ENCODE assay signal across 1 cellular context in genomic region chr10:3852147-3852904, GRCh38.
TF ChIP-seq lines count a peak whose summit lies in the region.

No MANE protein-coding gene starts in this region.

TF ChIP-seq in K562, 482 proteins besides CTCF, POLR2A, EP300 and RAD21 (continued from another document and continues in another):
- TF ChIP-seq, protein P1, sequence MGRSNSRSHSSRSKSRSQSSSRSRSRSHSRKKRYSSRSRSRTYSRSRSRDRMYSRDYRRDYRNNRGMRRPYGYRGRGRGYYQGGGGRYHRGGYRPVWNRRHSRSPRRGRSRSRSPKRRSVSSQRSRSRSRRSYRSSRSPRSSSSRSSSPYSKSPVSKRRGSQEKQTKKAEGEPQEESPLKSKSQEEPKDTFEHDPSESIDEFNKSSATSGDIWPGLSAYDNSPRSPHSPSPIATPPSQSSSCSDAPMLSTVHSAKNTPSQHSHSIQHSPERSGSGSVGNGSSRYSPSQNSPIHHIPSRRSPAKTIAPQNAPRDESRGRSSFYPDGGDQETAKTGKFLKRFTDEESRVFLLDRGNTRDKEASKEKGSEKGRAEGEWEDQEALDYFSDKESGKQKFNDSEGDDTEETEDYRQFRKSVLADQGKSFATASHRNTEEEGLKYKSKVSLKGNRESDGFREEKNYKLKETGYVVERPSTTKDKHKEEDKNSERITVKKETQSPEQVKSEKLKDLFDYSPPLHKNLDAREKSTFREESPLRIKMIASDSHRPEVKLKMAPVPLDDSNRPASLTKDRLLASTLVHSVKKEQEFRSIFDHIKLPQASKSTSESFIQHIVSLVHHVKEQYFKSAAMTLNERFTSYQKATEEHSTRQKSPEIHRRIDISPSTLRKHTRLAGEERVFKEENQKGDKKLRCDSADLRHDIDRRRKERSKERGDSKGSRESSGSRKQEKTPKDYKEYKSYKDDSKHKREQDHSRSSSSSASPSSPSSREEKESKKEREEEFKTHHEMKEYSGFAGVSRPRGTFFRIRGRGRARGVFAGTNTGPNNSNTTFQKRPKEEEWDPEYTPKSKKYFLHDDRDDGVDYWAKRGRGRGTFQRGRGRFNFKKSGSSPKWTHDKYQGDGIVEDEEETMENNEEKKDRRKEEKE (IDR thresholded peaks at IDR 0.05; ENCODE audit: borderline replicate concordance in 1 of 2, control insufficient read depth in 1 of 2, low read depth in 2 of 2, low read length in 1 of 2) = no peak
- no peak for TF ChIP-seq ZNF76 (CRISPR knock-in tag; IDR thresholded peaks at IDR 0.05; ENCODE audit: borderline replicate concordance)
- TF ChIP-seq, protein P2, sequence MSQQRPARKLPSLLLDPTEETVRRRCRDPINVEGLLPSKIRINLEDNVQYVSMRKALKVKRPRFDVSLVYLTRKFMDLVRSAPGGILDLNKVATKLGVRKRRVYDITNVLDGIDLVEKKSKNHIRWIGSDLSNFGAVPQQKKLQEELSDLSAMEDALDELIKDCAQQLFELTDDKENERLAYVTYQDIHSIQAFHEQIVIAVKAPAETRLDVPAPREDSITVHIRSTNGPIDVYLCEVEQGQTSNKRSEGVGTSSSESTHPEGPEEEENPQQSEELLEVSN (IDR thresholded peaks at IDR 0.05; ENCODE audit: borderline replicate concordance in 1 of 2, extremely low read depth in 1 of 2, insufficient read depth in 1 of 2, insufficient read length in 1 of 2, low read depth in 1 of 2, low read length in 1 of 2, poor library complexity in 1 of 2, severe bottlenecking in 1 of 2) = no peak
- no peak for TF ChIP-seq ZKSCAN1 (IDR thresholded peaks at IDR 0.05; ENCODE audit: low read depth, low read length)
- TF ChIP-seq CAMTA2 (CRISPR knock-in tag; conservative IDR thresholded peaks at IDR 0.05) = no peak
- TF ChIP-seq CTCFL (IDR thresholded peaks at IDR 0.05; ENCODE audit: borderline replicate concordance, insufficient read depth, low read depth, low read length, poor library complexity, severe bottlenecking) = no peak
- TF ChIP-seq, protein P3, sequence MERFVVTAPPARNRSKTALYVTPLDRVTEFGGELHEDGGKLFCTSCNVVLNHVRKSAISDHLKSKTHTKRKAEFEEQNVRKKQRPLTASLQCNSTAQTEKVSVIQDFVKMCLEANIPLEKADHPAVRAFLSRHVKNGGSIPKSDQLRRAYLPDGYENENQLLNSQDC (CRISPR knock-in tag; IDR thresholded peaks at IDR 0.05) = no peak
- no peak for TF ChIP-seq XRCC5 (IDR thresholded peaks at IDR 0.05; ENCODE audit: low read depth, low read length)
- no peak for TF ChIP-seq PHTF2 (CRISPR knock-in tag; IDR thresholded peaks at IDR 0.05)
- no peak for TF ChIP-seq ZNF232 (CRISPR knock-in tag; IDR thresholded peaks at IDR 0.05)
- TF ChIP-seq XRCC4 (IDR thresholded peaks at IDR 0.05; ENCODE audit: extremely low read depth, insufficient read depth, insufficient read length) = no peak
- TF ChIP-seq ARNT (IDR thresholded peaks at IDR 0.05) = peak in 1 of 2 experiments; percentile 74; a peak in 2 of 4 replicates
- TF ChIP-seq ZKSCAN3 (CRISPR knock-in tag; IDR thresholded peaks at IDR 0.05) = no peak
- no peak for TF ChIP-seq ATF1 (CRISPR knock-in tag; IDR thresholded peaks at IDR 0.05)
- peak; percentile 88 for TF ChIP-seq ATF1 (tag; IDR thresholded peaks at IDR 0.05)
- 0 out of 2 replicates have a peak, but pooled peaks have one; percentile 9 for TF ChIP-seq ATF4 (CRISPR knock-in tag; IDR thresholded peaks at IDR 0.05)
- no peak for TF ChIP-seq TFAP4 (CRISPR knock-in tag; IDR thresholded peaks at IDR 0.05; ENCODE audit: borderline replicate concordance)
- TF ChIP-seq, protein P4, sequence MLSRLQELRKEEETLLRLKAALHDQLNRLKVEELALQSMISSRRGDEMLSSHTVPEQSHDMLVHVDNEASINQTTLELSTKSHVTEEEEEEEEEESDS (CRISPR knock-in tag; IDR thresholded peaks at IDR 0.05) = no peak
- peak; percentile 100 for TF ChIP-seq ZNF79 (CRISPR knock-in tag; IDR thresholded peaks at IDR 0.05; ENCODE audit: low read depth)
- no peak for TF ChIP-seq NELFE (IDR thresholded peaks at IDR 0.05; ENCODE audit: insufficient read depth, insufficient read length)
- TF ChIP-seq TAF1 (IDR thresholded peaks at IDR 0.05; ENCODE audit: control insufficient read depth, extremely low read depth, insufficient read depth, low read length, severe bottlenecking) = no peak
- TF ChIP-seq PCBP2 (IDR thresholded peaks at IDR 0.05; ENCODE audit: low read depth, low read length, poor library complexity, severe bottlenecking) = no peak
- TF ChIP-seq ZBTB7A (IDR thresholded peaks at IDR 0.05; ENCODE audit: borderline replicate concordance, control insufficient read depth, low read depth, low read length) = no peak
- TF ChIP-seq, protein P5, sequence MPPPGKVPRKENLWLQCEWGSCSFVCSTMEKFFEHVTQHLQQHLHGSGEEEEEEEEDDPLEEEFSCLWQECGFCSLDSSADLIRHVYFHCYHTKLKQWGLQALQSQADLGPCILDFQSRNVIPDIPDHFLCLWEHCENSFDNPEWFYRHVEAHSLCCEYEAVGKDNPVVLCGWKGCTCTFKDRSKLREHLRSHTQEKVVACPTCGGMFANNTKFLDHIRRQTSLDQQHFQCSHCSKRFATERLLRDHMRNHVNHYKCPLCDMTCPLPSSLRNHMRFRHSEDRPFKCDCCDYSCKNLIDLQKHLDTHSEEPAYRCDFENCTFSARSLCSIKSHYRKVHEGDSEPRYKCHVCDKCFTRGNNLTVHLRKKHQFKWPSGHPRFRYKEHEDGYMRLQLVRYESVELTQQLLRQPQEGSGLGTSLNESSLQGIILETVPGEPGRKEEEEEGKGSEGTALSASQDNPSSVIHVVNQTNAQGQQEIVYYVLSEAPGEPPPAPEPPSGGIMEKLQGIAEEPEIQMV (tag; conservative IDR thresholded peaks at IDR 0.05; ENCODE audit: low read depth) = 0 out of 2 replicates have a peak, but pooled peaks have one; percentile 13
- TF ChIP-seq NCOA2 (IDR thresholded peaks at IDR 0.05; ENCODE audit: partially characterized antibody in 2 of 2) = no peak
- TF ChIP-seq MYBL2 (IDR thresholded peaks at IDR 0.05; ENCODE audit: low read depth) = no peak; the same call in 1 of the 2 replicates
- no peak for TF ChIP-seq MYBL2 (CRISPR knock-in tag; IDR thresholded peaks at IDR 0.05; ENCODE audit: borderline replicate concordance)
- TF ChIP-seq MIER1 (IDR thresholded peaks at IDR 0.05; ENCODE audit: low read depth) = no peak
- TF ChIP-seq, protein P6, sequence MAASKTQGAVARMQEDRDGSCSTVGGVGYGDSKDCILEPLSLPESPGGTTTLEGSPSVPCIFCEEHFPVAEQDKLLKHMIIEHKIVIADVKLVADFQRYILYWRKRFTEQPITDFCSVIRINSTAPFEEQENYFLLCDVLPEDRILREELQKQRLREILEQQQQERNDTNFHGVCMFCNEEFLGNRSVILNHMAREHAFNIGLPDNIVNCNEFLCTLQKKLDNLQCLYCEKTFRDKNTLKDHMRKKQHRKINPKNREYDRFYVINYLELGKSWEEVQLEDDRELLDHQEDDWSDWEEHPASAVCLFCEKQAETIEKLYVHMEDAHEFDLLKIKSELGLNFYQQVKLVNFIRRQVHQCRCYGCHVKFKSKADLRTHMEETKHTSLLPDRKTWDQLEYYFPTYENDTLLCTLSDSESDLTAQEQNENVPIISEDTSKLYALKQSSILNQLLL (CRISPR knock-in tag; IDR thresholded peaks at IDR 0.05; ENCODE audit: borderline replicate concordance) = no peak
- no peak for TF ChIP-seq ZFPM2 (CRISPR knock-in tag; IDR thresholded peaks at IDR 0.05)
- no peak for TF ChIP-seq MCM5 (IDR thresholded peaks at IDR 0.05; ENCODE audit: low read depth)
- TF ChIP-seq FOXA3 (CRISPR knock-in tag; conservative IDR thresholded peaks at IDR 0.05 in 1 of 2, IDR thresholded peaks at IDR 0.05 in 1 of 2) = no peak
- TF ChIP-seq, protein P7, sequence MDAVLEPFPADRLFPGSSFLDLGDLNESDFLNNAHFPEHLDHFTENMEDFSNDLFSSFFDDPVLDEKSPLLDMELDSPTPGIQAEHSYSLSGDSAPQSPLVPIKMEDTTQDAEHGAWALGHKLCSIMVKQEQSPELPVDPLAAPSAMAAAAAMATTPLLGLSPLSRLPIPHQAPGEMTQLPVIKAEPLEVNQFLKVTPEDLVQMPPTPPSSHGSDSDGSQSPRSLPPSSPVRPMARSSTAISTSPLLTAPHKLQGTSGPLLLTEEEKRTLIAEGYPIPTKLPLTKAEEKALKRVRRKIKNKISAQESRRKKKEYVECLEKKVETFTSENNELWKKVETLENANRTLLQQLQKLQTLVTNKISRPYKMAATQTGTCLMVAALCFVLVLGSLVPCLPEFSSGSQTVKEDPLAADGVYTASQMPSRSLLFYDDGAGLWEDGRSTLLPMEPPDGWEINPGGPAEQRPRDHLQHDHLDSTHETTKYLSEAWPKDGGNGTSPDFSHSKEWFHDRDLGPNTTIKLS (IDR thresholded peaks at IDR 0.05; ENCODE audit: borderline replicate concordance, low read depth) = no peak
- no peak for TF ChIP-seq ZBED1 (IDR thresholded peaks at IDR 0.05)
- peak in 1 of 2 experiments; percentile 60; a peak in 2 of 4 replicates for TF ChIP-seq HDAC1 (IDR thresholded peaks at IDR 0.05)
- TF ChIP-seq, protein P8, sequence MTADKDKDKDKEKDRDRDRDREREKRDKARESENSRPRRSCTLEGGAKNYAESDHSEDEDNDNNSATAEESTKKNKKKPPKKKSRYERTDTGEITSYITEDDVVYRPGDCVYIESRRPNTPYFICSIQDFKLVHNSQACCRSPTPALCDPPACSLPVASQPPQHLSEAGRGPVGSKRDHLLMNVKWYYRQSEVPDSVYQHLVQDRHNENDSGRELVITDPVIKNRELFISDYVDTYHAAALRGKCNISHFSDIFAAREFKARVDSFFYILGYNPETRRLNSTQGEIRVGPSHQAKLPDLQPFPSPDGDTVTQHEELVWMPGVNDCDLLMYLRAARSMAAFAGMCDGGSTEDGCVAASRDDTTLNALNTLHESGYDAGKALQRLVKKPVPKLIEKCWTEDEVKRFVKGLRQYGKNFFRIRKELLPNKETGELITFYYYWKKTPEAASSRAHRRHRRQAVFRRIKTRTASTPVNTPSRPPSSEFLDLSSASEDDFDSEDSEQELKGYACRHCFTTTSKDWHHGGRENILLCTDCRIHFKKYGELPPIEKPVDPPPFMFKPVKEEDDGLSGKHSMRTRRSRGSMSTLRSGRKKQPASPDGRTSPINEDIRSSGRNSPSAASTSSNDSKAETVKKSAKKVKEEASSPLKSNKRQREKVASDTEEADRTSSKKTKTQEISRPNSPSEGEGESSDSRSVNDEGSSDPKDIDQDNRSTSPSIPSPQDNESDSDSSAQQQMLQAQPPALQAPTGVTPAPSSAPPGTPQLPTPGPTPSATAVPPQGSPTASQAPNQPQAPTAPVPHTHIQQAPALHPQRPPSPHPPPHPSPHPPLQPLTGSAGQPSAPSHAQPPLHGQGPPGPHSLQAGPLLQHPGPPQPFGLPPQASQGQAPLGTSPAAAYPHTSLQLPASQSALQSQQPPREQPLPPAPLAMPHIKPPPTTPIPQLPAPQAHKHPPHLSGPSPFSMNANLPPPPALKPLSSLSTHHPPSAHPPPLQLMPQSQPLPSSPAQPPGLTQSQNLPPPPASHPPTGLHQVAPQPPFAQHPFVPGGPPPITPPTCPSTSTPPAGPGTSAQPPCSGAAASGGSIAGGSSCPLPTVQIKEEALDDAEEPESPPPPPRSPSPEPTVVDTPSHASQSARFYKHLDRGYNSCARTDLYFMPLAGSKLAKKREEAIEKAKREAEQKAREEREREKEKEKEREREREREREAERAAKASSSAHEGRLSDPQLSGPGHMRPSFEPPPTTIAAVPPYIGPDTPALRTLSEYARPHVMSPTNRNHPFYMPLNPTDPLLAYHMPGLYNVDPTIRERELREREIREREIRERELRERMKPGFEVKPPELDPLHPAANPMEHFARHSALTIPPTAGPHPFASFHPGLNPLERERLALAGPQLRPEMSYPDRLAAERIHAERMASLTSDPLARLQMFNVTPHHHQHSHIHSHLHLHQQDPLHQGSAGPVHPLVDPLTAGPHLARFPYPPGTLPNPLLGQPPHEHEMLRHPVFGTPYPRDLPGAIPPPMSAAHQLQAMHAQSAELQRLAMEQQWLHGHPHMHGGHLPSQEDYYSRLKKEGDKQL (CRISPR knock-in tag; IDR thresholded peaks at IDR 0.05; ENCODE audit: borderline replicate concordance) = no peak
- no peak for TF ChIP-seq THRAP3 (IDR thresholded peaks at IDR 0.05; ENCODE audit: borderline replicate concordance)
- TF ChIP-seq HMG20A (CRISPR knock-in tag; conservative IDR thresholded peaks at IDR 0.05) = no peak
- TF ChIP-seq RFX5 (IDR thresholded peaks at IDR 0.05; ENCODE audit: low read depth, low read length) = no peak
- no peak for TF ChIP-seq ZSCAN32 (CRISPR knock-in tag; IDR thresholded peaks at IDR 0.05)
- no peak for TF ChIP-seq BRCA1 (IDR thresholded peaks at IDR 0.05)
- no peak for TF ChIP-seq BRCA1 (CRISPR knock-in tag; IDR thresholded peaks at IDR 0.05)
- TF ChIP-seq, protein P9, sequence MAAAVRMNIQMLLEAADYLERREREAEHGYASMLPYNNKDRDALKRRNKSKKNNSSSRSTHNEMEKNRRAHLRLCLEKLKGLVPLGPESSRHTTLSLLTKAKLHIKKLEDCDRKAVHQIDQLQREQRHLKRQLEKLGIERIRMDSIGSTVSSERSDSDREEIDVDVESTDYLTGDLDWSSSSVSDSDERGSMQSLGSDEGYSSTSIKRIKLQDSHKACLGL (CRISPR knock-in tag; IDR thresholded peaks at IDR 0.05; ENCODE audit: borderline replicate concordance, poor library complexity, severe bottlenecking) = no peak
